8 cellular contexts compared by ENCODE assay signal in the genomic region with DNA sequence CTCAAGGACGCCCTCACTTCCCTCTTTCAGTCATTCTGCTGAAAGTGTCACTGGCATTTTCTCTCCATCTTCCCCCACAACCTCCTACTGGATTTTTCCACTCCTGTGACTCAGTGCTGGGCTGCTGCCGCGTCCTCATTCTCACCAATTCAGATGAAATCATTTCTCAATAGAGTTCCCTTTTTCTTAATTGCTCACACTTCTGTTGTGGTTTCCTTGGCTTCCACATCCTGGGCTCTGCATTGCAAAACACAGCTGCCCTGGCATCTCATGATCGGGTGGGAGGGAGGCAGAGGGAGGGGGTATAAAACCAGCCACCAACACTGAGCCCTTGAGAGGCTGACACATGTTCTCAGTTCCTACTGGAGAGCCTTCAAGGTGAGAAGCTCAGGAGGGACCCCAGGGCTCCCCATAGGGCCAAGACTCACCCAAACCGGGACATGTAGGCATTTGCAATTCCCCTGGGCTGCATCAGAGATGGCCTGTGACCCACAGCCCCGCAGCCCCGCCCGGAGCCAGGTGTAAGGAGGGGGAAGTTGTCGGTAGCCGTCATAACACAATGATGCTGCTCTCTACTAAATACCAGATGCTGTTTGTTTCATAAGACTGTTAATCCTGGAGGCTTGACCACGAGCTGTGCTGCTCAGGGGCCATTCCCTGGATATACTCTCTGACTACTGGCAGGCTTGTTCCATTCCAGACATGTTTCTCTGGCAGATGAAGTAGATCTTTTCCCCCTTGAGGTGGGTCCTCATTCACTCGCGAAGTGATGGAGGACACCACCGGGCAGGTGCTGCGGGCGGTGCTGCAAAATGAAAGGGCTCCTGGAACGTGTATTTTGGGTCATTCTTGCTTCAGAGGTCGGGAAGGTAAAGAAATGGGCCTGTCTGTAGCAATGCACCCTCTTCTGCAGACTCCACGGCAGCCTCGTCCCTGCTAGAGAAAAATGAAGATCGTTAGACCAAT.
DNase-seq lines count a peak whose midpoint lies in the region; ATAC-seq lines count a peak whose summit lies in the region.

No MANE protein-coding gene starts in this region.

- H3K9me3 Mint-ChIP-seq in activated naive CD8-positive, alpha-beta T cell treated with anti-CD3 and anti-CD28 coated beads, Interleukin-2, amount 10 ng/mL, durations not matched to agents 7 days and 5 days, result peaks cover 5% of the 10 kb centered on the region

- peak overlapping the region; percentile 83 for H3K27ac Mint-ChIP-seq in activated naive CD8-positive, alpha-beta T cell treated with anti-CD3 and anti-CD28 coated beads, Interleukin-2, amount 10 ng/mL, durations not matched to agents 7 days and 5 days

- H3K36me3 Mint-ChIP-seq in activated naive CD8-positive, alpha-beta T cell treated with anti-CD3 and anti-CD28 coated beads, Interleukin-2, amount 10 ng/mL, durations not matched to agents 7 days and 5 days, result peaks cover 42% of the 10 kb centered on the region

- DNase-seq in SW480 (ENCODE audit: low spot score) (peak; percentile 79), hippocampal formation (lab: John Stamatoyannopoulos, UW) (peak; percentile 66), NCI-H1048 (lab: John Stamatoyannopoulos, UW) (no peak), amniotic stem cell (lab: John Stamatoyannopoulos, UW) (no peak)
- DNase-seq in activated naive CD8-positive, alpha-beta T cell treated with anti-CD3 and anti-CD28 coated beads, Interleukin-2, amount 10 ng/mL, durations not matched to agents 7 days and 5 days, result peak; percentile 55
- peak; percentile 61 to 65 for DNase-seq in stimulated activated CD4-positive, alpha-beta T cell treated with anti-CD3 and anti-CD28 coated beads, Interleukin-2, amount 100 ng/mL, for 48 hours

- H3K4me1 Mint-ChIP-seq in activated naive CD8-positive, alpha-beta T cell treated with anti-CD3 and anti-CD28 coated beads, Interleukin-2, amount 10 ng/mL, durations not matched to agents 7 days and 5 days, result peaks cover 66% of the 10 kb centered on the region

- peak overlapping the region; percentile 71 for H3K4me3 Mint-ChIP-seq in activated naive CD8-positive, alpha-beta T cell treated with anti-CD3 and anti-CD28 coated beads, Interleukin-2, amount 10 ng/mL, durations not matched to agents 7 days and 5 days

- peak; percentile 70 for ATAC-seq in GM18868 (IDR thresholded peaks at IDR 0.05; ENCODE audit: unreplicated experiment)
- peak; percentile 52 for ATAC-seq in HG03064 (IDR thresholded peaks at IDR 0.05; ENCODE audit: low read depth, unreplicated experiment)
- ATAC-seq in activated naive CD8-positive, alpha-beta T cell treated with anti-CD3 and anti-CD28 coated beads, Interleukin-2, amount 10 ng/mL, durations not matched to agents 7 days and 5 days (ENCODE audit: low read depth), result peak; percentile 60

- H3K27me3 Mint-ChIP-seq in activated naive CD8-positive, alpha-beta T cell treated with anti-CD3 and anti-CD28 coated beads, Interleukin-2, amount 10 ng/mL, durations not matched to agents 7 days and 5 days, result no peaks in the 10 kb centered on the region

- POLR2A ChIA-PET in activated naive CD8-positive, alpha-beta T cell treated with anti-CD3 and anti-CD28 coated beads, Interleukin-2, amount 10 ng/mL, durations not matched to agents 7 days and 5 days (lab: Charles Lee), result interaction anchor here (4.1 to 5.2 kb wide), 3 partner anchors 17 to 61 kb away, joined by 20 to 125 read pairs (median 22); a partner anchor contains a TSS

Comparison
In these comparisons a context has a peak if more than half of its experiments do, and no peak if none do; other contexts are left out.
1. DNase-seq: peak in SW480 (single experiment), activated naive CD8-positive, alpha-beta T cell treated with anti-CD3 and anti-CD28 coated beads, Interleukin-2, amount 10 ng/mL, durations not matched to agents 7 days and 5 days (single experiment), hippocampal formation (2 of 2) and stimulated activated CD4-positive, alpha-beta T cell treated with anti-CD3 and anti-CD28 coated beads, Interleukin-2, amount 100 ng/mL, for 48 hours (2 of 2); none in NCI-H1048 (single experiment) and amniotic stem cell (single experiment).
2. Peak in every context shown above with its lines, with median percentiles within 50 percentile points of each other: ATAC-seq.